1 cellular context compared by ENCODE assay signal in genomic region chr4:13928214-13928613, GRCh38.
TF ChIP-seq lines count a peak whose summit lies in the region.

No MANE protein-coding gene starts in this region.

TF ChIP-seq in H1, 55 proteins besides CTCF, POLR2A, EP300 and RAD21:
- TF ChIP-seq SP4 (IDR thresholded peaks at IDR 0.05; ENCODE audit: low read length) (no peak), MAX (IDR thresholded peaks at IDR 0.05) (no peak), POLR2AphosphoS5 (IDR thresholded peaks at IDR 0.05; ENCODE audit: low read depth, low read length) (no peak), SIRT6 (IDR thresholded peaks at IDR 0.05; ENCODE audit: low read length) (no peak), KDM5A (IDR thresholded peaks at IDR 0.05; ENCODE audit: low read length) (no peak), POU5F1 (IDR thresholded peaks at IDR 0.05; ENCODE audit: low read depth, low read length) (no peak), SP1 (IDR thresholded peaks at IDR 0.05; ENCODE audit: low read depth, low read length) (no peak)
